ENCODE assay signal across 26 cellular contexts in the genomic region with DNA sequence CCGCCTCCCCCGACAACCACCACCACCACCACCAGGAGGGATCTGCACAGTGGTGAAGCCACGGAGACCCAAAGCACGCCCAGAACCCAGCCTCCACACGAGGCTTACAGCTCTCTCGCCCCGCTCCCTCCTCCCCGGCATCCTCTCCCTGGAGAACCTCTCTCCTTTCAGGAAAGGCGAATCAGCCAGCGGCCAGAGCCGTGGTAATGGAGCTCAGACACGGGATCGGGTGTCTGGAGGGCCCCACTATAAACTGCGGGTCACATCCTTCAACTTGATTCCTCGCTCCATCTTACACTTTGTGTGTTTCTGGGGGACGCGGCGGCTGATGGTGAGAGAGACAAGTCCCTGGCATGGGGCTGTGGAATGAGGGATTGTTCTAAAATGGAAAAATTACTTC.
"Had no signal": no experiment of that assay in that cellular context is flagged by ENCODE, and none has a peak within 500 bp of the region (broad histone marks: within the 10 kb centered on the region; RNA-seq: fewer than 3 reads in every experiment).

No MANE protein-coding gene starts in this region.

- H3K36me3 ChIP-seq: left lung, ovary, thoracic aorta, tibial nerve, upper lobe of left lung had no signal

- H3K4me1 ChIP-seq: left lung, tibial nerve, upper lobe of left lung had no signal

- H3K27ac Mint-ChIP-seq: effector memory CD8-positive, alpha-beta T cell; mesothelial cell of epicardium; naive B cell; natural killer cell treated with Interleukin-12 subunit alpha and Interleukin-12 subunit beta and Interleukin-15 and Interleukin-18, amount 100 ng/mL, for 72 hours had no signal

- ATAC-seq: effector memory CD8-positive, alpha-beta T cell; left lung; mucosa of descending colon; sciatic nerve had no signal

- FAIRE-seq: endometrium, frontal cortex, kidney, urothelium cell line had no signal

- H3K27me3 ChIP-seq: left lung, ovary, tibial nerve, upper lobe of left lung had no signal

- H3K9me3 ChIP-seq: left lung, mucosa of descending colon, ovary, thoracic aorta, tibial nerve, upper lobe of left lung had no signal

- H3K4me3 Mint-ChIP-seq: effector memory CD8-positive, alpha-beta T cell; mesothelial cell of epicardium; natural killer cell treated with Interleukin-12 subunit alpha and Interleukin-12 subunit beta and Interleukin-15 and Interleukin-18, amount 100 ng/mL, for 72 hours had no signal

- H3K27me3 Mint-ChIP-seq: natural killer cell treated with Interleukin-12 subunit alpha and Interleukin-12 subunit beta and Interleukin-15 and Interleukin-18, amount 100 ng/mL, for 72 hours had no signal

- DNase-seq: cerebellar nuclear complex; cortex of kidney; effector memory CD8-positive, alpha-beta T cell; kidney; left lung; mesenchymal stem cell; mucosa of descending colon; naive B cell; occipital lobe; ovary; stimulated activated CD4-positive, alpha-beta T cell treated with anti-CD3 and anti-CD28 coated beads, Interleukin-12 subunit alpha, Interleukin-12 subunit beta, amount 100 ng/mL, for 4 hours; stimulated activated CD4-positive, alpha-beta T cell treated with anti-CD3 and anti-CD28 coated beads, Interleukin-1b, Interleukin-23, amount 100 ng/mL, for 48 hours; stimulated activated CD4-positive, alpha-beta T cell treated with anti-CD3 and anti-CD28 coated beads, Interleukin-4, amount 100 ng/mL, for 1 hour; stimulated activated CD8-positive, alpha-beta memory T cell treated with anti-CD3 and anti-CD28 coated beads, Interleukin-4, amount 100 ng/mL, for 48 hours; stimulated activated naive CD4-positive, alpha-beta T cell treated with Interleukin-2 at 50 U/mL for 16 hours; substantia nigra; upper lobe of left lung had no signal

- H3K4me1 Mint-ChIP-seq: naive B cell had no signal

- H3K27ac ChIP-seq: left lung, ovary, thoracic aorta, tibial nerve, upper lobe of left lung had no signal

- H3K9me3 Mint-ChIP-seq: effector memory CD8-positive, alpha-beta T cell; mesothelial cell of epicardium; natural killer cell treated with Interleukin-12 subunit alpha and Interleukin-12 subunit beta and Interleukin-15 and Interleukin-18, amount 100 ng/mL, for 72 hours had no signal

- H3K4me2 ChIP-seq: smooth muscle cell had no signal

- H3K4me3 ChIP-seq: left lung, mucosa of descending colon, ovary, smooth muscle cell, thoracic aorta, tibial nerve, upper lobe of left lung had no signal

- H3K36me3 Mint-ChIP-seq: mesothelial cell of epicardium; naive B cell; natural killer cell treated with Interleukin-12 subunit alpha and Interleukin-12 subunit beta and Interleukin-15 and Interleukin-18, amount 100 ng/mL, for 72 hours had no signal
